In the genomic region with DNA sequence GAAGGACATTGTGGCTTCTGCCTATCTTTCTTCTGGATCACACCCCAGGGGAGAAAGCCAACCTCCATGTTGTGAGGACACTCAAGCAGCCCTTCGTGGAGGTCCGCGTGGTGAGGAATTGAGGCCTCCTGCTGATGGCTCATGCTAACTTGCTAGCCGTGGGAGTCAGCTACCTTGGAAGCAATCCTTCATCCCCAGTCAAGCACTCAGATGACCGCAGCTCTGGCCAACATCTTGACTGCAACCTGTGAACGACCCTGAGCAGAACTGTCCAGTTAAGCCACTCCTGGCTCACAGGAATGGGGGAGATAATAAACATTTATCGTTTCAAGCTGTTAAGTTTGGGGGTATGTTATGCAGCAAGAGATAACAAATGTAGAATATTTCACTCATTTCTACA, we compare ENCODE assay signal across 35 cellular contexts. TPM values are rescaled to one million over a fixed set of nuclear protein-coding genes. Genes with fewer than 3 reads are reported as not detected.
"Had no signal": no experiment of that assay in that cellular context is flagged by ENCODE, and none has a peak within 500 bp of the region (broad histone marks: within the 10 kb centered on the region; RNA-seq: fewer than 3 reads in every experiment).

No MANE protein-coding gene starts in this region.

- H3K36me3 Mint-ChIP-seq: activated CD8-positive, alpha-beta memory T cell treated with anti-CD3 and anti-CD28 coated beads, Interleukin-2, amount 10 ng/mL, durations not matched to agents 7 days and 5 days; activated naive CD4-positive, alpha-beta T cell treated with anti-CD3 and anti-CD28 coated beads, Interleukin-2, amount 10 ng/mL, durations not matched to agents 7 days and 5 days; activated naive CD4-positive, alpha-beta T cell treated with anti-CD3 and anti-CD28 coated beads, Interleukin-2, amount 50 U/mL, for 24 hours; activated naive CD8-positive, alpha-beta T cell; activated naive CD8-positive, alpha-beta T cell treated with anti-CD3 and anti-CD28 coated beads, Interleukin-2, amount 10 ng/mL, durations not matched to agents 7 days and 5 days; WTC11 had no signal

- H3K4me1 Mint-ChIP-seq: activated CD4-positive, alpha-beta memory T cell treated with anti-CD3 and anti-CD28 coated beads, Interleukin-2, amount 10 ng/mL, durations not matched to agents 7 days and 5 days; activated CD4-positive, alpha-beta T cell treated with anti-CD3 and anti-CD28 coated beads for 36 hours; activated CD4-positive, alpha-beta T cell treated with anti-CD3 and anti-CD28 coated beads, Interleukin-2, amount 10 ng/mL, durations not matched to agents 7 days and 5 days; activated CD8-positive, alpha-beta memory T cell treated with anti-CD3 and anti-CD28 coated beads, Interleukin-2, amount 10 ng/mL, durations not matched to agents 7 days and 5 days; activated naive CD4-positive, alpha-beta T cell treated with anti-CD3 and anti-CD28 coated beads, Interleukin-2, amount 10 ng/mL, durations not matched to agents 7 days and 5 days; activated naive CD4-positive, alpha-beta T cell treated with anti-CD3 and anti-CD28 coated beads, Interleukin-2, amount 50 U/mL, for 24 hours; activated naive CD8-positive, alpha-beta T cell treated with anti-CD3 and anti-CD28 coated beads, Interleukin-2, amount 10 ng/mL, durations not matched to agents 7 days and 5 days; activated naive CD8-positive, alpha-beta T cell treated with anti-CD3 and anti-CD28 coated beads, Interleukin-2, amount 50 U/mL, for 24 hours had no signal

- H3K27me3 Mint-ChIP-seq: activated CD4-positive, alpha-beta T cell treated with anti-CD3 and anti-CD28 coated beads for 36 hours; activated naive CD4-positive, alpha-beta T cell treated with anti-CD3 and anti-CD28 coated beads, Interleukin-2, amount 50 U/mL, for 24 hours had no signal

- H3K9me3 ChIP-seq: body of pancreas, breast epithelium had no signal

- H3K4me1 ChIP-seq: breast epithelium had no signal

- H3K4me3 Mint-ChIP-seq: activated CD4-positive, alpha-beta memory T cell treated with anti-CD3 and anti-CD28 coated beads, Interleukin-2, amount 10 ng/mL, durations not matched to agents 7 days and 5 days; activated CD4-positive, alpha-beta T cell treated with anti-CD3 and anti-CD28 coated beads for 36 hours; activated CD4-positive, alpha-beta T cell treated with anti-CD3 and anti-CD28 coated beads, Interleukin-2, amount 10 ng/mL, durations not matched to agents 7 days and 5 days; activated CD8-positive, alpha-beta memory T cell treated with anti-CD3 and anti-CD28 coated beads, Interleukin-2, amount 10 ng/mL, durations not matched to agents 7 days and 5 days; activated CD8-positive, alpha-beta T cell treated with anti-CD3 and anti-CD28 coated beads, Interleukin-2, amount 10 ng/mL, durations not matched to agents 7 days and 5 days; activated naive CD4-positive, alpha-beta T cell treated with anti-CD3 and anti-CD28 coated beads, Interleukin-2, amount 10 ng/mL, durations not matched to agents 7 days and 5 days; activated naive CD4-positive, alpha-beta T cell treated with anti-CD3 and anti-CD28 coated beads, Interleukin-2, amount 50 U/mL, for 24 hours; activated naive CD8-positive, alpha-beta T cell; activated naive CD8-positive, alpha-beta T cell treated with anti-CD3 and anti-CD28 coated beads, Interleukin-2, amount 10 ng/mL, durations not matched to agents 7 days and 5 days; activated naive CD8-positive, alpha-beta T cell treated with anti-CD3 and anti-CD28 coated beads, Interleukin-2, amount 50 U/mL, for 24 hours; activated T-cell treated with anti-CD3 and anti-CD28 coated beads, Interleukin-2, amount 50 U/mL, for 24 hours; T-helper 1 cell treated with Interleukin-12 subunit alpha and Interleukin-12 subunit beta and Interleukin-4 antibody, amounts not matched to agents 30 μg/mL and 1 μg/mL, for 36 hours; T-helper 2 cell treated with Interferon-gamma antibody and Interleukin-4, amounts not matched to agents 5 μg/mL and 100 μg/mL, for 36 hours; WTC11 had no signal

- H3K36me3 ChIP-seq: brain microvascular endothelial cell, breast epithelium, WERI-Rb-1 had no signal

- H3K27ac ChIP-seq: body of pancreas, brain microvascular endothelial cell, breast epithelium, WERI-Rb-1 had no signal

- H3K4me3 ChIP-seq: body of pancreas, breast epithelium had no signal

- H3K9me3 Mint-ChIP-seq: activated CD4-positive, alpha-beta memory T cell treated with anti-CD3 and anti-CD28 coated beads, Interleukin-2, amount 10 ng/mL, durations not matched to agents 7 days and 5 days; activated CD4-positive, alpha-beta T cell treated with anti-CD3 and anti-CD28 coated beads, Interleukin-2, amount 10 ng/mL, durations not matched to agents 7 days and 5 days; activated naive CD4-positive, alpha-beta T cell treated with anti-CD3 and anti-CD28 coated beads, Interleukin-2, amount 10 ng/mL, durations not matched to agents 7 days and 5 days; activated naive CD4-positive, alpha-beta T cell treated with anti-CD3 and anti-CD28 coated beads, Interleukin-2, amount 50 U/mL, for 24 hours; activated naive CD8-positive, alpha-beta T cell treated with anti-CD3 and anti-CD28 coated beads, Interleukin-2, amount 10 ng/mL, durations not matched to agents 7 days and 5 days; activated naive CD8-positive, alpha-beta T cell treated with anti-CD3 and anti-CD28 coated beads, Interleukin-2, amount 50 U/mL, for 24 hours; activated T-cell treated with anti-CD3 and anti-CD28 coated beads, Interleukin-2, amount 50 U/mL, for 24 hours; activated T-helper 2 cell treated with anti-CD3 and anti-CD28 coated beads, Interferon-gamma antibody, Interleukin-2, Interleukin-4, amounts not matched to agents 10 μg/mL and 5 μg/mL and 100 μg/mL, durations not matched to agents 14 hours and 24 hours and 36 hours; T-helper 1 cell treated with Interleukin-12 subunit alpha and Interleukin-12 subunit beta and Interleukin-4 antibody, amounts not matched to agents 30 μg/mL and 1 μg/mL, for 36 hours; T-helper 2 cell treated with Interferon-gamma antibody and Interleukin-4, amounts not matched to agents 5 μg/mL and 100 μg/mL, for 36 hours had no signal

- DNase-seq: activated CD4-positive, alpha-beta memory T cell treated with anti-CD3 and anti-CD28 coated beads, Interleukin-2, amount 10 ng/mL, durations not matched to agents 7 days and 5 days; activated CD4-positive, alpha-beta T cell treated with anti-CD3 and anti-CD28 coated beads for 1 hour; activated CD4-positive, alpha-beta T cell treated with anti-CD3 and anti-CD28 coated beads for 36 hours; activated CD4-positive, alpha-beta T cell treated with anti-CD3 and anti-CD28 coated beads for 48 hours; activated CD4-positive, alpha-beta T cell treated with anti-CD3 and anti-CD28 coated beads, Interleukin-2, amount 10 ng/mL, durations not matched to agents 7 days and 5 days; activated CD4-positive, alpha-beta T cell treated with anti-CD3 and anti-CD28 coated beads, Interleukin-2, amount 50 U/mL, for 48 hours; activated CD4-positive, CD25-positive, alpha-beta regulatory T cell; activated CD8-positive, alpha-beta memory T cell treated with anti-CD3 and anti-CD28 coated beads for 24 hours; activated CD8-positive, alpha-beta memory T cell treated with anti-CD3 and anti-CD28 coated beads, Interleukin-2, amount 10 ng/mL, durations not matched to agents 7 days and 5 days; activated CD8-positive, alpha-beta memory T cell treated with anti-CD3 and anti-CD28 coated beads, Interleukin-2, amount 50 U/mL, for 48 hours; activated CD8-positive, alpha-beta T cell treated with anti-CD3 and anti-CD28 coated beads, Interleukin-2, amount 10 ng/mL, durations not matched to agents 7 days and 5 days; activated effector memory CD4-positive, alpha-beta T cell treated with Interleukin-2 at 50 U/mL for 16 hours; activated gamma-delta T cell; activated naive CD4-positive, alpha-beta T cell treated with anti-CD3 and anti-CD28 coated beads, Interleukin-2, amount 10 ng/mL, durations not matched to agents 7 days and 5 days; activated naive CD4-positive, alpha-beta T cell treated with Interleukin-2 at 50 U/mL for 16 hours; activated naive CD8-positive, alpha-beta T cell treated with anti-CD3 and anti-CD28 coated beads, Interleukin-2, amount 10 ng/mL, durations not matched to agents 7 days and 5 days; activated naive CD8-positive, alpha-beta T cell treated with anti-CD3 and anti-CD28 coated beads, Interleukin-2, amount 50 U/mL, for 24 hours; activated T-cell treated with anti-CD3 and anti-CD28 coated beads, Interleukin-2, amount 50 U/mL, for 24 hours; activated T-cell treated with anti-CD3 and anti-CD28 coated beads, Interleukin-2, amount 50 U/mL, for 48 hours; amniotic stem cell; aorta; body of pancreas; brain microvascular endothelial cell; central memory CD4-positive, alpha-beta T cell; T-helper 1 cell; T-helper 2 cell; T-helper 9 cell; WERI-Rb-1 had no signal

- H3K27ac Mint-ChIP-seq: activated CD4-positive, alpha-beta memory T cell treated with anti-CD3 and anti-CD28 coated beads, Interleukin-2, amount 10 ng/mL, durations not matched to agents 7 days and 5 days; activated CD4-positive, alpha-beta T cell treated with anti-CD3 and anti-CD28 coated beads for 36 hours; activated CD4-positive, alpha-beta T cell treated with anti-CD3 and anti-CD28 coated beads, Interleukin-2, amount 10 ng/mL, durations not matched to agents 7 days and 5 days; activated CD8-positive, alpha-beta memory T cell treated with anti-CD3 and anti-CD28 coated beads, Interleukin-2, amount 10 ng/mL, durations not matched to agents 7 days and 5 days; activated CD8-positive, alpha-beta T cell treated with anti-CD3 and anti-CD28 coated beads, Interleukin-2, amount 10 ng/mL, durations not matched to agents 7 days and 5 days; activated naive CD4-positive, alpha-beta T cell treated with anti-CD3 and anti-CD28 coated beads, Interleukin-2, amount 10 ng/mL, durations not matched to agents 7 days and 5 days; activated naive CD4-positive, alpha-beta T cell treated with anti-CD3 and anti-CD28 coated beads, Interleukin-2, amount 50 U/mL, for 24 hours; activated naive CD8-positive, alpha-beta T cell; activated naive CD8-positive, alpha-beta T cell treated with anti-CD3 and anti-CD28 coated beads, Interleukin-2, amount 10 ng/mL, durations not matched to agents 7 days and 5 days; activated naive CD8-positive, alpha-beta T cell treated with anti-CD3 and anti-CD28 coated beads, Interleukin-2, amount 50 U/mL, for 24 hours; activated T-cell treated with anti-CD3 and anti-CD28 coated beads, Interleukin-2, amount 50 U/mL, for 24 hours; activated T-helper 2 cell treated with anti-CD3 and anti-CD28 coated beads, Interferon-gamma antibody, Interleukin-2, Interleukin-4, amounts not matched to agents 10 μg/mL and 5 μg/mL and 100 μg/mL, durations not matched to agents 14 hours and 24 hours and 36 hours; T-helper 1 cell treated with Interleukin-12 subunit alpha and Interleukin-12 subunit beta and Interleukin-4 antibody, amounts not matched to agents 30 μg/mL and 1 μg/mL, for 36 hours; T-helper 2 cell treated with Interferon-gamma antibody and Interleukin-4, amounts not matched to agents 5 μg/mL and 100 μg/mL, for 36 hours; WTC11 had no signal

- H3K27me3 ChIP-seq: body of pancreas, brain microvascular endothelial cell, breast epithelium had no signal

RNA-seq across cellular contexts. Expression of a gene that starts 10.9 kb away (rescaled TPM):
- total RNA-seq: activated CD4-positive, alpha-beta memory T cell treated with anti-CD3 and anti-CD28 coated beads, Interleukin-2, amount 10 ng/mL, durations not matched to agents 7 days and 5 days; activated CD4-positive, alpha-beta T cell treated with anti-CD3 and anti-CD28 coated beads, Interleukin-2, amount 10 ng/mL, durations not matched to agents 7 days and 5 days; activated CD8-positive, alpha-beta memory T cell treated with anti-CD3 and anti-CD28 coated beads, Interleukin-2, amount 10 ng/mL, durations not matched to agents 7 days and 5 days; activated CD8-positive, alpha-beta T cell treated with anti-CD3 and anti-CD28 coated beads, Interleukin-2, amount 10 ng/mL, durations not matched to agents 7 days and 5 days; activated naive CD8-positive, alpha-beta T cell treated with anti-CD3 and anti-CD28 coated beads, Interleukin-2, amount 10 ng/mL, durations not matched to agents 7 days and 5 days had no signal
